In genomic region chr9:106622148-106622547, GRCh38 we compare ENCODE assay signal across 1 cellular context.
TF ChIP-seq lines count a peak whose summit lies in the region.

No MANE protein-coding gene starts in this region.

TF ChIP-seq in GM23338, 12 proteins besides CTCF, POLR2A, EP300 and RAD21 (continued from another document):
- no peak for TF ChIP-seq ZNF462 (CRISPR knock-in tag; IDR thresholded peaks at IDR 0.05)
- TF ChIP-seq CREB1 (CRISPR knock-in tag; IDR thresholded peaks at IDR 0.05; ENCODE audit: low read depth): no peak
- TF ChIP-seq POLR2AphosphoS5 (IDR thresholded peaks at IDR 0.05; ENCODE audit: low read depth): no peak
- no peak for TF ChIP-seq EZH2phosphoT487 (IDR thresholded peaks at IDR 0.05; ENCODE audit: unreplicated experiment)
- no peak for TF ChIP-seq ETS1 (IDR thresholded peaks at IDR 0.05)
- no peak for TF ChIP-seq JUNB (IDR thresholded peaks at IDR 0.05; ENCODE audit: unreplicated experiment)
- TF ChIP-seq EZH2 (IDR thresholded peaks at IDR 0.05; ENCODE audit: low read depth, unreplicated experiment): no peak
- TF ChIP-seq STAT1 (IDR thresholded peaks at IDR 0.05; ENCODE audit: unreplicated experiment): no peak
TF ChIP-seq in GM23338: peak in this region for 0.
